In the genomic region with DNA sequence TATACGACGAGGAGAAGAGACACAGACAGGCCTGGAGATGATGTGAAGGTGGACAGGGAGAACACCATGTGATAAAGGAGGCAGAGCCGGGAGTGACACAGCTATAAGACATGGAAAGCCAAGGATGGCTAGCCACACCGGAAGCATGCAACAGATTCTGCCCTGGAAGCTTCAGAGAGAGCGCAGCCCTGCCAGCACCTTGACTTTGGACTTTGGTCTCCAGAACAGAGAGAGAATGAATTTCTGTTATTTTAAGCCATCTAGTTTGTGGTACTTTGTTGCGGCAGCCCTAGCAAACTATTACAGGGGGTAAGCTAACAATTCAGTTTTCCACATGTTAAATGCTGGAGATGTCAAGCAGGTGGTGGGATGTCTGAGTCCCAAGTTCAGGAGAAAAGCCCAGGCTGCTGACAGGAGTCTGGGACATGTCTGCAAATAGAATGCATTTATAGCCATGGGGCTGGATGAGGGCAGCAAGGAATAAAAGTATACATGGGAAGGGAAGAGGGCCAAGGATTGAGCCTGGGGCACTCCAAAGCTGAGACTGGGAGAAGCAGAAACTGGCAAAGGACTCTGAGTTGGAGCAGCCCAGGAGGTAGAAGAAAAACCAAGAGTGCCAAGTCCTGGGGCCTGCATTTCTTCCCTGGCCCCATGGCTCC, we compare ENCODE assay signal across 18 cellular contexts.
A peak's percentile ranks its signal among the peaks of the same experiment; 100 is the strongest.
DNase-seq lines count a peak whose midpoint lies in the region; ATAC-seq and TF ChIP-seq lines count a peak whose summit lies in the region.
"Had no signal": no experiment of that assay in that cellular context is flagged by ENCODE, and none has a peak within 500 bp of the region (broad histone marks: within the 10 kb centered on the region; RNA-seq: fewer than 3 reads in every experiment).

No MANE protein-coding gene starts in this region.

- intact Hi-C loops in CD4-positive, alpha-beta T cell (cut with DNase I, micrococcal nuclease), result loop anchor here in 1 of 2 experiments (5.0 kb wide), 1 partner anchor 66 kb away; a partner anchor contains a TSS
- intact Hi-C loops in left colon (cut with DNase I, micrococcal nuclease) (no loop called here), PC-3 (cut with micrococcal nuclease) (no loop called here), spleen (cut with DNase I; ENCODE audit: low total_unique reads) (no loop called here)

- no peaks in the 10 kb centered on the region for H3K9me3 Mint-ChIP-seq in CD4-positive, alpha-beta T cell
- peaks cover 3% of the 10 kb centered on the region for H3K9me3 Mint-ChIP-seq in activated T-helper 17 cell treated with anti-CD3 and anti-CD28 coated beads, Interleukin-2, amount 50 U/mL, for 72 hours
- H3K9me3 Mint-ChIP-seq: H9 had no signal

- peaks cover 70% of the 10 kb centered on the region for H3K4me1 Mint-ChIP-seq in CD4-positive, alpha-beta T cell (ENCODE audit: low read depth)
- peaks cover 40% of the 10 kb centered on the region for H3K4me1 Mint-ChIP-seq in activated T-helper 17 cell treated with anti-CD3 and anti-CD28 coated beads, Interleukin-2, amount 50 U/mL, for 72 hours

- H3K4me2 ChIP-seq in PC-3 (ENCODE audit: low read length), result no peak overlapping the region

- no peak for TF ChIP-seq POLR2A in spleen (IDR thresholded peaks at IDR 0.05)

- H3K9ac ChIP-seq in PC-3 (ENCODE audit: low read length), result no peak overlapping the region

- no peaks in the 10 kb centered on the region for H3K9me2 ChIP-seq in PC-3 (replicated peaks; ENCODE audit: low read length)

- no peak for DNase-seq in CD4-positive, alpha-beta T cell
- peak; percentile 24 to 39 for DNase-seq in left colon
- peak; percentile 27 for DNase-seq in renal cortical epithelial cell (ENCODE audit: low read depth)
- DNase-seq in PC-3, result no peak
- no peak for DNase-seq in spleen
- DNase-seq: C1 segment of cervical spinal cord, EL, H9, NCI-H1105, NCI-H1694 treated with DMSO at 0.1 percent for 48 hours, NCI-H2107, NCI-H2227 treated with DMSO at 0.1 percent for 48 hours, NCI-H524 had no signal

- H3K9me3 ChIP-seq in CD4-positive, alpha-beta T cell (ENCODE audit: control insufficient read depth, low read length), result no peaks in the 10 kb centered on the region
- H3K9me3 ChIP-seq in PC-3 (ENCODE audit: low read length) (no peaks in the 10 kb centered on the region), spleen (no peaks in the 10 kb centered on the region)

- H2AFZ ChIP-seq in PC-3 (ENCODE audit: low read length), result no peak overlapping the region

- CTCF ChIA-PET in CD4-positive, alpha-beta T cell (lab: Charles Lee), result no interaction called here
- CTCF ChIA-PET in PC-3 (lab: Charles Lee), result no interaction called here

- no peaks in the 10 kb centered on the region for H3K27me3 Mint-ChIP-seq in CD4-positive, alpha-beta T cell
- H3K27me3 Mint-ChIP-seq in activated T-helper 17 cell treated with anti-CD3 and anti-CD28 coated beads, Interleukin-2, amount 50 U/mL, for 72 hours, result no peaks in the 10 kb centered on the region

- ATAC-seq in CD4-positive, alpha-beta T cell (ENCODE audit: poor library complexity), result no peak
- ATAC-seq in activated T-helper 17 cell treated with anti-CD3 and anti-CD28 coated beads, Interleukin-2, amount 50 U/mL, for 72 hours (replicated peaks), result no peak
- ATAC-seq in left colon (peak; percentile 78), GM18870 (IDR thresholded peaks at IDR 0.05; ENCODE audit: unreplicated experiment) (no peak), PC-3 (no peak), GM19035 (IDR thresholded peaks at IDR 0.05; ENCODE audit: unreplicated experiment) (no peak)
- ATAC-seq: Panc1 had no signal

- H3K4me3 Mint-ChIP-seq in CD4-positive, alpha-beta T cell, result no peak overlapping the region
- H3K4me3 Mint-ChIP-seq in activated T-helper 17 cell treated with anti-CD3 and anti-CD28 coated beads, Interleukin-2, amount 50 U/mL, for 72 hours, result peak overlapping the region; percentile 71
- H3K4me3 Mint-ChIP-seq: H9 had no signal

- H3K27me3 ChIP-seq in CD4-positive, alpha-beta T cell (ENCODE audit: control insufficient read depth, insufficient read depth, low read length), result no peaks in the 10 kb centered on the region
- no peaks in the 10 kb centered on the region for H3K27me3 ChIP-seq in PC-3 (ENCODE audit: low read length)
- no peaks in the 10 kb centered on the region for H3K27me3 ChIP-seq in spleen (replicated peaks in 1 of 7)

- no peak overlapping the region for H3K4me3 ChIP-seq in PC-3 (ENCODE audit: low read length)
- no peak overlapping the region for H3K4me3 ChIP-seq in spleen

- H3K4me1 ChIP-seq in PC-3 (ENCODE audit: insufficient read depth, low read length) (peaks cover 28% of the 10 kb centered on the region), spleen (peaks cover 5 to 61% (median 23%) of the 10 kb centered on the region in 6 donors)

- no peak for TF ChIP-seq CTCF in CD4-positive, alpha-beta T cell (IDR thresholded peaks at IDR 0.05)
- TF ChIP-seq CTCF in PC-3 (conservative IDR thresholded peaks at IDR 0.05; ENCODE audit: low read depth, low read length), result no peak
- TF ChIP-seq CTCF in spleen (IDR thresholded peaks at IDR 0.05 in 8 of 11, conservative IDR thresholded peaks at IDR 0.05 in 3 of 11), result no peak

- WGBS in spleen, 5 donors, result 85 to 99% (median 95%) methylated on average over 6 of the region's 6 CpGs

- H3F3A ChIP-seq in PC-3 (ENCODE audit: low read length, unreplicated experiment), result no peaks in the 10 kb centered on the region

- no peaks in the 10 kb centered on the region for H3K79me2 ChIP-seq in PC-3 (ENCODE audit: low read length)

- BruUV-seq in PC-3 (replicated peaks; lab: Mats Ljungman, UMichigan), result no TSS peak

- H3K27ac ChIP-seq in CD4-positive, alpha-beta T cell (ENCODE audit: low read depth, low read length), result no peak overlapping the region
- H3K27ac ChIP-seq in PC-3 (ENCODE audit: low read length), result no peak overlapping the region
- H3K27ac ChIP-seq in spleen, result no peak overlapping the region

- peak overlapping the region; percentile 67 for H3K27ac Mint-ChIP-seq in CD4-positive, alpha-beta T cell
- H3K27ac Mint-ChIP-seq in activated T-helper 17 cell treated with anti-CD3 and anti-CD28 coated beads, Interleukin-2, amount 50 U/mL, for 72 hours, result peak overlapping the region; percentile 91

- POLR2A ChIA-PET in CD4-positive, alpha-beta T cell (lab: Charles Lee), result interaction anchor here (0.6 to 0.8 kb wide), 4 partner anchors 12 to 66 kb away, joined by 3 to 7 read pairs (median 3); no protein-coding TSS in a partner anchor
- POLR2A ChIA-PET in PC-3 (lab: Charles Lee; ENCODE audit: unreplicated experiment), result no interaction called here

- H3K36me3 ChIP-seq in PC-3 (ENCODE audit: low read depth, low read length) (no peaks in the 10 kb centered on the region), spleen (no peaks in the 10 kb centered on the region)

- no peaks in the 10 kb centered on the region for H3K36me3 Mint-ChIP-seq in CD4-positive, alpha-beta T cell (ENCODE audit: low read depth)
- H3K36me3 Mint-ChIP-seq in activated T-helper 17 cell treated with anti-CD3 and anti-CD28 coated beads, Interleukin-2, amount 50 U/mL, for 72 hours (ENCODE audit: low read depth), result no peaks in the 10 kb centered on the region
- H3K36me3 Mint-ChIP-seq: IgD-negative memory B cell had no signal

- H4K20me1 ChIP-seq in PC-3 (ENCODE audit: low read length), result no peaks in the 10 kb centered on the region

Comparison
In these comparisons a context has a peak if more than half of its experiments do, and no peak if none do; other contexts are left out.
1. DNase-seq: peak in left colon (2 of 2) and renal cortical epithelial cell (single experiment); none in CD4-positive, alpha-beta T cell (0 of 10), PC-3 (single experiment) and spleen (single experiment).